In the genomic region with DNA sequence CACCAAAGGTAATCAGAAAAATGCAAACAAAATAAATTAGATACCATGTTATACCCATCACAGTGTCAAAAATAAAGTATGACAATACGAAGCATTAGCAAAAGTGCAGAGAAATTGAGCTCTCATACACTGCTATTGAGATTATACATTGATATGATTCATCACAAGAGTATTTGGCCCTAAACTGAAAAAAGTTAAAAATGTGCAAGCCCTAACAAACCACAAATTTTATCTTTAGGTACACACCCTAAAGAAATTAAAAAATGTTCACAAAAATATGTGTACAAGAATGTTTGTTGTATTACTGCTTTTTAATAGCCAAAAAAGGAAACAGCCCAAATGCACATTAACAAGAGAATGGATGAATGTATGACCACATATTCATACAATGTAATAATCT, we compare ENCODE assay signal across 34 cellular contexts.
"Had no signal": no experiment of that assay in that cellular context is flagged by ENCODE, and none has a peak within 500 bp of the region (broad histone marks: within the 10 kb centered on the region; RNA-seq: fewer than 3 reads in every experiment).

No MANE protein-coding gene starts in this region.

- H3K4me1 Mint-ChIP-seq: activated B cell treated with CpG ODN at 0.5 μM for 24 hours; activated naive CD4-positive, alpha-beta T cell treated with anti-CD3 and anti-CD28 coated beads, Interleukin-2, amount 50 U/mL, for 24 hours; activated naive CD8-positive, alpha-beta T cell treated with anti-CD3 and anti-CD28 coated beads for 36 hours; activated naive CD8-positive, alpha-beta T cell treated with anti-CD3 and anti-CD28 coated beads, Interleukin-2, amount 50 U/mL, for 24 hours; brain; T-helper 17 cell had no signal

- H3K9me3 ChIP-seq: adrenal gland, gastrocnemius medialis had no signal

- ATAC-seq: activated CD4-positive, CD25-positive, alpha-beta regulatory T cell treated with anti-CD3 and anti-CD28 coated beads, Interleukin-2, amount 50 U/mL, for 24 hours; activated CD8-positive, alpha-beta T cell treated with anti-CD3 and anti-CD28 coated beads for 36 hours; activated naive CD8-positive, alpha-beta T cell treated with anti-CD3 and anti-CD28 coated beads, Interleukin-2, amount 50 U/mL, for 24 hours; effector memory CD8-positive, alpha-beta T cell; gastrocnemius medialis; heart left ventricle; T-helper 17 cell had no signal

- DNase-seq: activated B cell treated with CpG ODN at 0.5 μM for 24 hours; activated CD4-positive, alpha-beta T cell treated with anti-CD3 and anti-CD28 coated beads for 48 hours; activated CD4-positive, alpha-beta T cell treated with anti-CD3 and anti-CD28 coated beads, Interleukin-2, amount 50 U/mL, for 1 hour; activated CD4-positive, alpha-beta T cell treated with anti-CD3 and anti-CD28 coated beads, Interleukin-2, amount 50 U/mL, for 48 hours; activated CD8-positive, alpha-beta memory T cell treated with anti-CD3 and anti-CD28 coated beads for 24 hours; activated CD8-positive, alpha-beta T cell treated with anti-CD3 and anti-CD28 coated beads for 36 hours; activated effector memory CD4-positive, alpha-beta T cell treated with anti-CD3 and anti-CD28 coated beads, Interleukin-2, amount 50 U/mL, for 16 hours; activated naive CD4-positive, alpha-beta T cell treated with anti-CD3 and anti-CD28 coated beads for 36 hours; activated naive CD8-positive, alpha-beta T cell treated with anti-CD3 and anti-CD28 coated beads for 36 hours; activated naive CD8-positive, alpha-beta T cell treated with anti-CD3 and anti-CD28 coated beads, Interleukin-2, amount 50 U/mL, for 24 hours; activated T-cell treated with anti-CD3 and anti-CD28 coated beads, Interleukin-2, amount 50 U/mL, for 48 hours; adrenal gland; amygdala; aorta; caudate nucleus; cortex of kidney; dermis blood vessel endothelial cell; effector CD4-positive, alpha-beta T cell; effector memory CD8-positive, alpha-beta T cell; foreskin fibroblast; gastrocnemius medialis; glutamatergic neuron; heart left ventricle; T-helper 1 cell; T-helper 17 cell; T1000; WERI-Rb-1 had no signal

- H3K27me3 Mint-ChIP-seq: activated B cell treated with CpG ODN at 0.5 μM for 24 hours; activated CD8-positive, alpha-beta T cell treated with anti-CD3 and anti-CD28 coated beads for 36 hours; activated naive CD4-positive, alpha-beta T cell treated with anti-CD3 and anti-CD28 coated beads, Interleukin-2, amount 50 U/mL, for 24 hours; activated naive CD8-positive, alpha-beta T cell treated with anti-CD3 and anti-CD28 coated beads for 36 hours; activated naive CD8-positive, alpha-beta T cell treated with anti-CD3 and anti-CD28 coated beads, Interleukin-2, amount 50 U/mL, for 24 hours; brain; effector memory CD8-positive, alpha-beta T cell; T-helper 17 cell had no signal

- H3K4me3 ChIP-seq: adrenal gland, gastrocnemius medialis, heart left ventricle had no signal

- H3K27me3 ChIP-seq: adrenal gland, gastrocnemius medialis, heart left ventricle had no signal

- H3K4me1 ChIP-seq: adrenal gland, gastrocnemius medialis, heart left ventricle had no signal

- H3K27ac Mint-ChIP-seq: activated B cell treated with CpG ODN at 0.5 μM for 24 hours; activated CD8-positive, alpha-beta T cell treated with anti-CD3 and anti-CD28 coated beads for 36 hours; activated naive CD4-positive, alpha-beta T cell treated with anti-CD3 and anti-CD28 coated beads for 36 hours; activated naive CD4-positive, alpha-beta T cell treated with anti-CD3 and anti-CD28 coated beads, Interleukin-2, amount 50 U/mL, for 24 hours; activated naive CD8-positive, alpha-beta T cell treated with anti-CD3 and anti-CD28 coated beads for 36 hours; activated naive CD8-positive, alpha-beta T cell treated with anti-CD3 and anti-CD28 coated beads, Interleukin-2, amount 50 U/mL, for 24 hours; activated T-helper 1 cell treated with anti-CD3 and anti-CD28 coated beads, Interleukin-12 subunit alpha, Interleukin-12 subunit beta, Interleukin-2, Interleukin-4 antibody, amounts not matched to agents 30 ng/mL and 10 ng/mL and 1 ng/mL, durations not matched to agents 14 hours and 24 hours and 36 hours; activated T-helper 2 cell treated with anti-CD3 and anti-CD28 coated beads, Interferon-gamma antibody, Interleukin-2, Interleukin-4, amounts not matched to agents 10 μg/mL and 5 μg/mL and 100 μg/mL, durations not matched to agents 14 hours and 24 hours and 36 hours; brain; effector memory CD8-positive, alpha-beta T cell; T-helper 17 cell; T-helper 2 cell treated with Interferon-gamma antibody and Interleukin-4, amounts not matched to agents 5 μg/mL and 100 μg/mL, for 36 hours had no signal

- H3K4me3 Mint-ChIP-seq: activated B cell treated with CpG ODN at 0.5 μM for 24 hours; activated CD8-positive, alpha-beta T cell treated with anti-CD3 and anti-CD28 coated beads for 36 hours; activated naive CD4-positive, alpha-beta T cell treated with anti-CD3 and anti-CD28 coated beads for 36 hours; activated naive CD4-positive, alpha-beta T cell treated with anti-CD3 and anti-CD28 coated beads, Interleukin-2, amount 50 U/mL, for 24 hours; activated naive CD8-positive, alpha-beta T cell treated with anti-CD3 and anti-CD28 coated beads for 36 hours; activated naive CD8-positive, alpha-beta T cell treated with anti-CD3 and anti-CD28 coated beads, Interleukin-2, amount 50 U/mL, for 24 hours; activated T-helper 1 cell treated with anti-CD3 and anti-CD28 coated beads, Interleukin-12 subunit alpha, Interleukin-12 subunit beta, Interleukin-2, Interleukin-4 antibody, amounts not matched to agents 30 ng/mL and 10 ng/mL and 1 ng/mL, durations not matched to agents 14 hours and 24 hours and 36 hours; brain; effector memory CD8-positive, alpha-beta T cell; T-helper 17 cell; T-helper 2 cell treated with Interferon-gamma antibody and Interleukin-4, amounts not matched to agents 5 μg/mL and 100 μg/mL, for 36 hours had no signal

- H3K36me3 ChIP-seq: adrenal gland, gastrocnemius medialis, heart left ventricle, WERI-Rb-1 had no signal

- H3K36me3 Mint-ChIP-seq: activated naive CD4-positive, alpha-beta T cell treated with anti-CD3 and anti-CD28 coated beads, Interleukin-2, amount 50 U/mL, for 24 hours; activated naive CD8-positive, alpha-beta T cell treated with anti-CD3 and anti-CD28 coated beads for 36 hours; brain had no signal

- H3K9me3 Mint-ChIP-seq: activated CD8-positive, alpha-beta T cell treated with anti-CD3 and anti-CD28 coated beads for 36 hours; activated naive CD4-positive, alpha-beta T cell treated with anti-CD3 and anti-CD28 coated beads, Interleukin-2, amount 50 U/mL, for 24 hours; activated naive CD8-positive, alpha-beta T cell treated with anti-CD3 and anti-CD28 coated beads for 36 hours; activated T-helper 1 cell treated with anti-CD3 and anti-CD28 coated beads, Interleukin-12 subunit alpha, Interleukin-12 subunit beta, Interleukin-2, Interleukin-4 antibody, amounts not matched to agents 30 ng/mL and 10 ng/mL and 1 ng/mL, durations not matched to agents 14 hours and 24 hours and 36 hours; effector memory CD8-positive, alpha-beta T cell had no signal

- H3K27ac ChIP-seq: adrenal gland, epithelial cell of prostate, gastrocnemius medialis, heart left ventricle, WERI-Rb-1 had no signal
